In the genomic region with DNA sequence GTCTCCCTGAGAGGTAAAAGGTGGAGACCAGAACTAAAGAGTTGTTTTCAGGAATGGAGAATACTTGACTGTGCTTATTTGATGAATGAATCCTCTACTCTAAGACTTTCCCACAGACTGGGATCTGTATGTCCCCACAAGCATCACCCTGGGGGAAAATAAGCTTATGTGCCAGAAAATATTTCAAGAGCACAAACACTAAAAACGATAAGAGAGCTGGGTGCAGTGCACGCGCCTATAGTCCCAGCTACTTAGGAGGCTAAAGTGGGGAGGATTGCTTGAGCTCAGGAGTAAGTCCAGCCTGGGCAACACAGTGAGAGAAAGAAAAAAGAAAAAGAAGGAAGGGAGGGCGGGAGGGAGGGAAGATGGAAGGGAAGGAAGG, we compare ENCODE assay signal across 1 cellular context.
TF ChIP-seq lines count a peak whose summit lies in the region.

No MANE protein-coding gene starts in this region.

TF ChIP-seq in H1, 55 proteins besides CTCF, POLR2A, EP300 and RAD21:
- TF ChIP-seq KDM1A (IDR thresholded peaks at IDR 0.05; ENCODE audit: borderline replicate concordance, low read length), result no peak
- TF ChIP-seq BCL11A (IDR thresholded peaks at IDR 0.05; ENCODE audit: low read depth in 2 of 2, low read length in 2 of 2), result no peak
- TF ChIP-seq CHD2 (IDR thresholded peaks at IDR 0.05; ENCODE audit: low read length), result no peak
- TF ChIP-seq TAF7 (optimal IDR thresholded peaks at IDR 0.05; ENCODE audit: borderline replicate concordance, low read depth, low read length), result no peak
- no peak for TF ChIP-seq TCF12 (IDR thresholded peaks at IDR 0.05; ENCODE audit: low read depth, low read length)
- TF ChIP-seq SUZ12 (IDR thresholded peaks at IDR 0.05; ENCODE audit: low read length), result no peak
- TF ChIP-seq, protein P1, sequence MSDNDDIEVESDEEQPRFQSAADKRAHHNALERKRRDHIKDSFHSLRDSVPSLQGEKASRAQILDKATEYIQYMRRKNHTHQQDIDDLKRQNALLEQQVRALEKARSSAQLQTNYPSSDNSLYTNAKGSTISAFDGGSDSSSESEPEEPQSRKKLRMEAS (IDR thresholded peaks at IDR 0.05), result no peak
- no peak for TF ChIP-seq HDAC6 (IDR thresholded peaks at IDR 0.05; ENCODE audit: low read depth, low read length)
